Comparison of ENCODE assay signal across 8 cellular contexts in the genomic region with DNA sequence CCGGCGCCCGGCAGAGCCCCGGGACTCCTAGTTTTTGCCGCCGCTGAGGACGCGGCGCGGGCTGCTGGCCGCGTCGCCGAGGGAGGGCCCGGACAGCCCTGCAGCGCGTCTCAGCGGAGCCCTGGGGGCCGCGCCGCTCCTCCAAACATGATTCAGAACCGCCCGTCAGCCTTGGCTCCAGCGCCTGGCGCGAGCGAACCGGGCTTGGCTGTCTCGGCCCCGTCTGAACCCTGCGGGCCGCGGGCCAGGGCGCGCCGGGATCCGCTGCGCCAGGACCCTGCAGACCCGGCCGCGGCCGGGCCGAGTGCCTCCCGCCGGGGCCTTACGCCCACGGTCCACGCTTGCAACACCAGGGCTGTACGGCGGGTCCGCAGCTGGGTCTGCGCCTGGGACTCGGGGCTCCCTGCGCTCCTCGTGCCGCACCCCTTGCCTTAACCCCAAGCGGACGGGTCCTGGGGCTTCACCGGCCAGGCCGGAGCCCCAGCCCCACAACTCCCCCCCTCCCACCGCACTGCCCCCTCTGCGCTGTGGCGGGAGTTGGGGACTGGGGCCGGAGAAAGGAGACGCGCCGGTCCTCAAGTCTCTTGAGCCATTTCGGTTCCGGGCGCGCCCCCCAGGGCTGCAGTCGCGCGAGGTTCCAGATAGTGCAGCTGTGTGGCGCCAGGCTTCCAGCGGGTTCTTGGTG.
DNase-seq lines count a peak whose midpoint lies in the region.

No MANE protein-coding gene starts in this region.

- H3K4me3 Mint-ChIP-seq in dendritic cell treated with granulocyte-macrophage colony-stimulating factor and Interleukin-4, amounts not matched to agents 40 ng/mL and 50 ng/mL, for 4 days, result peak overlapping the region; percentile 78

- peak overlapping the region; percentile 60 for H3K27ac Mint-ChIP-seq in dendritic cell treated with granulocyte-macrophage colony-stimulating factor and Interleukin-4, amounts not matched to agents 40 ng/mL and 50 ng/mL, for 4 days

- peak; percentile 11 for DNase-seq in activated gamma-delta T cell (lab: John Stamatoyannopoulos, UW)
- DNase-seq in activated gamma-delta T cell treated with Interleukin-2 at 50 U/mL for 16 hours, result no peak
- DNase-seq in left kidney (ENCODE audit: low read depth, low spot score), result peak; percentile 80
- peak; percentile 32 for DNase-seq in stimulated activated CD8-positive, alpha-beta memory T cell treated with anti-CD3 and anti-CD28 coated beads, Interleukin-4, amount 100 ng/mL, for 48 hours
- no peak for DNase-seq in SW480 (ENCODE audit: low spot score)
- no peak for DNase-seq in DMS79 (lab: John Stamatoyannopoulos, UW)
- no peak for DNase-seq in COLO829 (ENCODE audit: low spot score)

- intact Hi-C loops in dendritic cell treated with granulocyte-macrophage colony-stimulating factor and Interleukin-4, amounts not matched to agents 40 ng/mL and 50 ng/mL, for 4 days (cut with micrococcal nuclease), result loop anchor here (5.0 kb wide), 1 partner anchor 37 kb away; no protein-coding TSS in a partner anchor

- no peaks in the 10 kb centered on the region for H3K36me3 Mint-ChIP-seq in dendritic cell treated with granulocyte-macrophage colony-stimulating factor and Interleukin-4, amounts not matched to agents 40 ng/mL and 50 ng/mL, for 4 days (ENCODE audit: low read depth)

- peaks cover 35% of the 10 kb centered on the region for H3K4me1 Mint-ChIP-seq in dendritic cell treated with granulocyte-macrophage colony-stimulating factor and Interleukin-4, amounts not matched to agents 40 ng/mL and 50 ng/mL, for 4 days (ENCODE audit: low read depth)

- H3K9me3 Mint-ChIP-seq in dendritic cell treated with granulocyte-macrophage colony-stimulating factor and Interleukin-4, amounts not matched to agents 40 ng/mL and 50 ng/mL, for 4 days, result no peaks in the 10 kb centered on the region

- H3K27me3 Mint-ChIP-seq in dendritic cell treated with granulocyte-macrophage colony-stimulating factor and Interleukin-4, amounts not matched to agents 40 ng/mL and 50 ng/mL, for 4 days, result peaks cover 56% of the 10 kb centered on the region

Comparison
In these comparisons a context has a peak if more than half of its experiments do, and no peak if none do; other contexts are left out.
1. DNase-seq: peak in activated gamma-delta T cell (single experiment), left kidney (single experiment) and stimulated activated CD8-positive, alpha-beta memory T cell treated with anti-CD3 and anti-CD28 coated beads, Interleukin-4, amount 100 ng/mL, for 48 hours (single experiment); none in activated gamma-delta T cell treated with Interleukin-2 at 50 U/mL for 16 hours (single experiment), SW480 (single experiment), DMS79 (single experiment) and COLO829 (single experiment).